Comparison of ENCODE assay signal across 8 cellular contexts in the genomic region with DNA sequence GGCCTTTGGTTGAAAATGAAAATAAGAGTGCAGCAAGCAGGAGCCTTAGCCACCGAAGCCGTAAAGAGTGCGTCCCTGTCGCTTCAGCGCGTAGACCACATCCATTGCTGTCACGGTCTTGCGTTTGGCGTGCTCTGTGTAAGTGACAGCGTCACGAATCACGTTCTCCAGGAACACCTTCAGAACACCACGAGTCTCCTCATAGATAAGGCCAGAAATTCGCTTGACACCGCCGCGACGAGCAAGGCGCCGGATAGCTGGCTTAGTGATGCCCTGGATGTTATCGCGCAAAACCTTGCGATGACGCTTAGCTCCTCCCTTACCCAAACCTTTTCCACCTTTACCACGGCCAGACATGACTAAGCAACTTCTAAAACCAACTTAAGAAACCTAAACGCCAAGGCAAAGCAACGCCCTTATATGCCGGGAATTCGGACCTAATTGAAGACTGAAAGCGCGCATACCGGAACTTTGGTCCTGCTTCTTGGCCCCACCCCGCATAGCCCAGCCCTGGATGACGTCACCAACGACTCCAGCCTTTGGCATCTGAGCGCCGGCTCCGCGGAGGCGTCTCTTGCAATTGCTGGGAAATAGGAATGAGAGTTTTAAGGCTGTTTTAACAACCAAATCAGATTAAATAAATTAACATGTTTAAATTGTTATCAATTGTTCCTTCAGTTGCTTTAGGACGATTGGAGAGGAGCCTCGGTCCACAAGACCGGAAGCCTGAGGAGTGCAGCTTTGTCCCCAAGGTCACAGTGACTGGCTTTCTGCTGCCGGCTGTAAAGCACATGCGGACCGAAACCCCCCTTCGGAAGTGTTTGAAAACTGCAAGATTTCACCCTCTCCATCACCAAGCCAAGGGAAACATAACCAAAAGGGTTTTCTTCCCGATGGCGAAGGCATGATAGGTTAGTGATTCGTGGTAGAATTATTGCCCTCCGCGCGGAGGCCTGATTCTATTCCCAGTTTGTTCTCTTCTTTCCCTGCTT.
DNase-seq lines count a peak whose midpoint lies in the region; ATAC-seq and TF ChIP-seq lines count a peak whose summit lies in the region.

No MANE protein-coding gene starts in this region.

- peak; percentile 64 for ATAC-seq in HG02884 (IDR thresholded peaks at IDR 0.05; ENCODE audit: unreplicated experiment)

- peaks cover 37% of the 10 kb centered on the region for H3K4me1 Mint-ChIP-seq in T-helper 1 cell treated with Interleukin-12 subunit alpha and Interleukin-12 subunit beta and Interleukin-4 antibody, amounts not matched to agents 30 μg/mL and 1 μg/mL, for 36 hours (ENCODE audit: low read depth)
- peaks cover 12% of the 10 kb centered on the region for H3K4me1 Mint-ChIP-seq in progenitor cell of endocrine pancreas (ENCODE audit: low read depth)

- H3K27ac Mint-ChIP-seq in T-helper 1 cell treated with Interleukin-12 subunit alpha and Interleukin-12 subunit beta and Interleukin-4 antibody, amounts not matched to agents 30 μg/mL and 1 μg/mL, for 36 hours, result peak overlapping the region; percentile 95
- peak overlapping the region; percentile 100 for H3K27ac Mint-ChIP-seq in progenitor cell of endocrine pancreas

- H3K4me1 ChIP-seq in left ventricle myocardium inferior, result peaks cover 34% of the 10 kb centered on the region

- no peak for TF ChIP-seq CTCF in GM13977 (IDR thresholded peaks at IDR 0.05; ENCODE audit: extremely low read depth, insufficient read depth, missing control alignments)
- TF ChIP-seq CTCF in left ventricle myocardium inferior (IDR thresholded peaks at IDR 0.05; ENCODE audit: borderline replicate concordance), result no peak
- TF ChIP-seq CTCF in progenitor cell of endocrine pancreas (IDR thresholded peaks at IDR 0.05; ENCODE audit: unreplicated experiment), result no peak

- peaks cover 4% of the 10 kb centered on the region for H3K27me3 Mint-ChIP-seq in T-helper 1 cell treated with Interleukin-12 subunit alpha and Interleukin-12 subunit beta and Interleukin-4 antibody, amounts not matched to agents 30 μg/mL and 1 μg/mL, for 36 hours (ENCODE audit: low read depth)
- H3K27me3 Mint-ChIP-seq in progenitor cell of endocrine pancreas, result no peaks in the 10 kb centered on the region

- H3K9me3 ChIP-seq in left ventricle myocardium inferior (replicated peaks), result peaks cover 9% of the 10 kb centered on the region

- no peaks in the 10 kb centered on the region for H3K27me3 ChIP-seq in left ventricle myocardium inferior (ENCODE audit: low read depth)

- peaks cover 19% of the 10 kb centered on the region for H3K36me3 Mint-ChIP-seq in T-helper 1 cell treated with Interleukin-12 subunit alpha and Interleukin-12 subunit beta and Interleukin-4 antibody, amounts not matched to agents 30 μg/mL and 1 μg/mL, for 36 hours (ENCODE audit: low read depth)
- peaks cover 3% of the 10 kb centered on the region for H3K36me3 Mint-ChIP-seq in progenitor cell of endocrine pancreas (ENCODE audit: insufficient read depth)

- DNase-seq in GM13977 (ENCODE audit: low spot score) (peak; percentile 65), NCI-H1694 (lab: John Stamatoyannopoulos, UW) (peak; percentile 92), amygdala (lab: John Stamatoyannopoulos, UW) (peak; percentile 42 to 96 (median 87)), left ventricle myocardium inferior (peak; percentile 95), progenitor cell of endocrine pancreas (ENCODE audit: low spot score, unreplicated experiment) (peak; percentile 85), ureter (ENCODE audit: low spot score) (peak; percentile 99)

- H3K9me3 Mint-ChIP-seq in T-helper 1 cell treated with Interleukin-12 subunit alpha and Interleukin-12 subunit beta and Interleukin-4 antibody, amounts not matched to agents 30 μg/mL and 1 μg/mL, for 36 hours, result peaks cover 10% of the 10 kb centered on the region
- H3K9me3 Mint-ChIP-seq in progenitor cell of endocrine pancreas (ENCODE audit: low read depth), result peaks cover 13% of the 10 kb centered on the region

- peak overlapping the region; percentile 73 for H3K4me3 ChIP-seq in left ventricle myocardium inferior

- peak overlapping the region; percentile 95 for H3K27ac ChIP-seq in left ventricle myocardium inferior (replicated peaks)

- H3K4me3 Mint-ChIP-seq in T-helper 1 cell treated with Interleukin-12 subunit alpha and Interleukin-12 subunit beta and Interleukin-4 antibody, amounts not matched to agents 30 μg/mL and 1 μg/mL, for 36 hours, result peak overlapping the region; percentile 80
- H3K4me3 Mint-ChIP-seq in progenitor cell of endocrine pancreas (ENCODE audit: low read depth), result peak overlapping the region; percentile 86

- peaks cover 7% of the 10 kb centered on the region for H3K36me3 ChIP-seq in left ventricle myocardium inferior

- intact Hi-C loops in left ventricle myocardium inferior (cut with micrococcal nuclease), result loop anchor here (10.0 kb wide), 1 partner anchor 61 kb away; a partner anchor contains a TSS

- in situ Hi-C loops in GM13977 (cut with MboI; ENCODE audit: low pct_unique_long_range_greater_than_20kb, low sequenced_read_pairs, unreplicated experiment), result no loop called here

Comparison
In these comparisons a context has a peak if more than half of its experiments do, and no peak if none do; other contexts are left out.
1. Peak in every context shown above with its lines: DNase-seq, ATAC-seq, H3K4me3 ChIP-seq and H3K27ac ChIP-seq.